Comparison of ENCODE assay signal across 13 cellular contexts in genomic region chr2:201930831-201931230, GRCh38.
"Had no signal": no experiment of that assay in that cellular context is flagged by ENCODE, and none has a peak within 500 bp of the region (broad histone marks: within the 10 kb centered on the region; RNA-seq: fewer than 3 reads in every experiment).

No MANE protein-coding gene starts in this region.

- DNase-seq: activated CD4-positive, alpha-beta T cell treated with anti-CD3 and anti-CD28 coated beads, Interleukin-2, amount 10 ng/mL, durations not matched to agents 7 days and 5 days; activated CD8-positive, alpha-beta memory T cell treated with anti-CD3 and anti-CD28 coated beads for 24 hours; activated gamma-delta T cell treated with Interleukin-2 at 50 U/mL for 16 hours; activated naive CD8-positive, alpha-beta T cell treated with anti-CD3 and anti-CD28 coated beads for 36 hours; effector CD8-positive, alpha-beta T cell; kidney glomerular epithelial cell; right cardiac atrium; small intestine; stimulated activated CD4-positive, alpha-beta T cell treated with anti-CD3 and anti-CD28 coated beads, Interleukin-4, amount 100 ng/mL, for 24 hours; stimulated activated CD8-positive, alpha-beta memory T cell treated with anti-CD3 and anti-CD28 coated beads, Interleukin-4, amount 100 ng/mL, for 48 hours had no signal

- H3K9me3 ChIP-seq: prostate gland had no signal

- H3K4me3 Mint-ChIP-seq: activated CD4-positive, alpha-beta T cell treated with anti-CD3 and anti-CD28 coated beads, Interleukin-2, amount 10 ng/mL, durations not matched to agents 7 days and 5 days; activated naive CD8-positive, alpha-beta T cell treated with anti-CD3 and anti-CD28 coated beads for 36 hours; stimulated activated naive CD8-positive, alpha-beta T cell treated with anti-CD3 and anti-CD28 coated beads, Interleukin-15, Interleukin-2, amounts not matched to agents 100 ng/mL and 50 ng/mL, for 24 hours; type B pancreatic cell had no signal

- H3K36me3 ChIP-seq: prostate gland had no signal

- H3K27ac ChIP-seq: prostate gland had no signal

- H3K27ac Mint-ChIP-seq: activated CD4-positive, alpha-beta T cell treated with anti-CD3 and anti-CD28 coated beads, Interleukin-2, amount 10 ng/mL, durations not matched to agents 7 days and 5 days; activated naive CD8-positive, alpha-beta T cell treated with anti-CD3 and anti-CD28 coated beads for 36 hours; stimulated activated naive CD8-positive, alpha-beta T cell treated with anti-CD3 and anti-CD28 coated beads, Interleukin-15, Interleukin-2, amounts not matched to agents 100 ng/mL and 50 ng/mL, for 24 hours; type B pancreatic cell had no signal

- H3K4me1 ChIP-seq: prostate gland had no signal

- ATAC-seq: right cardiac atrium had no signal

- H3K36me3 Mint-ChIP-seq: activated naive CD8-positive, alpha-beta T cell treated with anti-CD3 and anti-CD28 coated beads for 36 hours; type B pancreatic cell had no signal

- H3K4me1 Mint-ChIP-seq: activated CD4-positive, alpha-beta T cell treated with anti-CD3 and anti-CD28 coated beads, Interleukin-2, amount 10 ng/mL, durations not matched to agents 7 days and 5 days; activated naive CD8-positive, alpha-beta T cell treated with anti-CD3 and anti-CD28 coated beads for 36 hours had no signal

- H3K4me3 ChIP-seq: prostate gland had no signal

- H3K9me3 Mint-ChIP-seq: activated CD4-positive, alpha-beta T cell treated with anti-CD3 and anti-CD28 coated beads, Interleukin-2, amount 10 ng/mL, durations not matched to agents 7 days and 5 days; activated naive CD8-positive, alpha-beta T cell treated with anti-CD3 and anti-CD28 coated beads for 36 hours had no signal
